ENCODE assay signal across 6 cellular contexts in genomic region chr2:161871113-161871512, GRCh38.
"Had no signal": no experiment of that assay in that cellular context is flagged by ENCODE, and none has a peak within 500 bp of the region (broad histone marks: within the 10 kb centered on the region; RNA-seq: fewer than 3 reads in every experiment).

No MANE protein-coding gene starts in this region.

- DNase-seq: H9, HCEC 1CT, HFFc6, IMR-90 had no signal

- H3K27ac Mint-ChIP-seq: GM23338, HFFc6 had no signal

- H3K9me3 Mint-ChIP-seq: GM23338, H9, HFFc6 had no signal

- H3K4me3 Mint-ChIP-seq: GM23338, H9, HFFc6 had no signal

- ATAC-seq: GM23338, K562 had no signal
